In the genomic region with DNA sequence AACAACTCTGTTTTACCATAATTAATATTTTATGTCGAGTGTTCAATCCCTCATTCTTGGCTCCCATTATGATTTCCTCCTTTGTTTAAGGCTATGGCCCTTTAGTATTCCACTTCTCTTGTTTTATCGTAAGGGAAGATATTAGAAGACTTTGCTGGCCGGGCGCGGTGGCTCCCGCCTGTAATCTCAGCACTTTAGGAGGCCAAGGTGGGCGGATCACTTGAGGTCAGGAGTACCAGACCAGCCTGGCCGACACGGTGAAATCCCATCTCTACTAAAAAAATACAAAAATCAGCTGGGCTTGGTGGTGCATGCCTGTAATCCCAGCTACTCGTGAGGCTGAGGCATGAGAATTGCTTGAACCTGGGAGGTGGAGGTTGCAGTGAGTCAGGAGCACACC, we compare ENCODE assay signal across 9 cellular contexts. TPM values are rescaled to one million over a fixed set of nuclear protein-coding genes. Genes with fewer than 3 reads are reported as not detected.
DNase-seq lines count a peak whose midpoint lies in the region; ATAC-seq, FAIRE-seq and TF ChIP-seq lines count a peak whose summit lies in the region.
"Not testable (repeated sequence)": the region's sequence is repeated elsewhere in the genome, so short reads cannot be mapped to it uniquely, and the experiment has no call there.
"Had no signal": no experiment of that assay in that cellular context is flagged by ENCODE, and none has a peak within 500 bp of the region (broad histone marks: within the 10 kb centered on the region; RNA-seq: fewer than 3 reads in every experiment).

No MANE protein-coding gene starts in this region.

- WGBS in GM12878 (ENCODE audit: insufficient coverage, insufficient replicate concordance, low lambda C conversion rate, missing lambda C conversion rate), result 0% methylated on average over 10 of the region's 10 CpGs
- WGBS in heart right ventricle, 2 donors, result 93% methylated on average over 10 of the region's 10 CpGs; no CpG with 5 or more reads in 1 of the 2 donors

- H3K27ac Mint-ChIP-seq in CD14-positive monocyte (peak overlapping the region in 5 of 7 donors; percentile 91 to 99 (median 97)), naive B cell (peak overlapping the region; percentile 95 to 100 (median 100))
- H3K27ac Mint-ChIP-seq in stimulated activated naive B cell treated with anti-CD40 and anti-IgM and Interleukin-4, amounts not matched to agents 10 μg/mL and 1 μg/mL and 100 μg/mL, for 72 hours, result peak overlapping the region; percentile 100

- H3K9ac ChIP-seq in GM12878 (ENCODE audit: control insufficient read depth, insufficient read depth, low read length), result not testable (repeated sequence)

- not testable (repeated sequence) for H4K20me1 ChIP-seq in GM12878 (ENCODE audit: control insufficient read depth, insufficient read depth)

- not testable (repeated sequence) for TF ChIP-seq POLR2A in GM12892 (IDR thresholded peaks at IDR 0.05; ENCODE audit: low read depth, low read length); GM12878 (IDR thresholded peaks at IDR 0.05; ENCODE audit: low read depth, low read length)

- BruUV-seq in GM12878 (replicated peaks; lab: Mats Ljungman, UMichigan), result not testable (repeated sequence)

- H3K27ac ChIP-seq in GM12878 (ENCODE audit: control insufficient read depth, insufficient read depth), result peak overlapping the region; percentile 93
- H3K27ac ChIP-seq in heart right ventricle, result peak overlapping the region in 6 of 10 donors; percentile 40 to 93 (median 74)

- H3K4me2 ChIP-seq in GM12878 (ENCODE audit: control insufficient read depth, insufficient read depth), result peak overlapping the region; percentile 48; the same call in 1 of the 2 replicates

- CTCF ChIA-PET in GM12878 (lab: Yijun Ruan, JAX), result interaction anchor here (1.2 to 2.2 kb wide), 4 partner anchors 8 to 45 kb away, joined by 3 to 6 read pairs (median 5); no protein-coding TSS in a partner anchor

- H3K4me1 ChIP-seq in GM12878 (ENCODE audit: control insufficient read depth, insufficient read depth, low read length); heart right ventricle: not testable (repeated sequence)

- not testable (repeated sequence) for H2AFZ ChIP-seq in GM12878 (ENCODE audit: control insufficient read depth, low read depth, low read length)

- not testable (repeated sequence) for TF ChIP-seq CTCF in CD14-positive monocyte (IDR thresholded peaks at IDR 0.05); GM12878 (IDR thresholded peaks at IDR 0.05 in 2 of 3, conservative IDR thresholded peaks at IDR 0.05 in 1 of 3; ENCODE audit: control insufficient read depth in 2 of 3, extremely low read depth in 1 of 3, insufficient read depth in 1 of 3, low read depth in 3 of 3, low read length in 3 of 3); heart right ventricle (IDR thresholded peaks at IDR 0.05)

- intact Hi-C loops in CD14-positive monocyte (cut with micrococcal nuclease); GM12878 (cut with micrococcal nuclease; ENCODE audit: unreplicated experiment); heart right ventricle (cut with DNase I): not testable (repeated sequence)

- H3K9me3 Mint-ChIP-seq in CD14-positive monocyte; naive B cell; stimulated activated naive B cell treated with anti-CD40 and anti-IgM and Interleukin-4, amounts not matched to agents 10 μg/mL and 1 μg/mL and 100 μg/mL, for 72 hours: not testable (repeated sequence)

- in situ Hi-C loops in GM12878 (cut with MboI), result not testable (repeated sequence)

- ATAC-seq in GM12878; heart right ventricle; naive B cell (ENCODE audit: low read depth in 2 of 2); stimulated activated naive B cell treated with anti-CD40 and anti-IgM and Interleukin-4, amounts not matched to agents 10 μg/mL and 1 μg/mL and 100 μg/mL, for 72 hours (replicated peaks): not testable (repeated sequence)

- RAD21 ChIA-PET in GM12878 (lab: Charles Lee; ENCODE audit: unreplicated experiment), result interaction anchor here (1.0 kb wide), 1 partner anchor 151 kb away, joined by 5 read pairs; the partner anchor contains the start of gene HLA-DRA

- TF ChIP-seq EP300 in GM12878 (IDR thresholded peaks at IDR 0.05; ENCODE audit: borderline replicate concordance in 1 of 2, control insufficient read depth in 1 of 2, low read depth in 2 of 2, low read length in 2 of 2), result not testable (repeated sequence)

- peaks cover 35% of the 10 kb centered on the region for H3K79me2 ChIP-seq in GM12878 (ENCODE audit: control insufficient read depth, insufficient read depth, low read length)

- not testable (repeated sequence) for H3K4me3 ChIP-seq in GM12878, heart right ventricle

- not testable (repeated sequence) for H3K36me3 ChIP-seq in GM12878 (ENCODE audit: control insufficient read depth in 2 of 2, insufficient read depth in 2 of 2, low read length in 1 of 2); heart right ventricle

- not testable (repeated sequence) for TF ChIP-seq RAD21 in GM12878 (IDR thresholded peaks at IDR 0.05; ENCODE audit: insufficient read depth, low read depth, low read length)

- H3K9me3 ChIP-seq in GM12878 (replicated peaks; ENCODE audit: control insufficient read depth, insufficient read depth, low read length); heart right ventricle: not testable (repeated sequence)

- POLR2A ChIA-PET in GM12878 (lab: Charles Lee), result interaction anchor here (0.6 to 5.7 kb wide), 12 partner anchors 9 to 1685 kb away, joined by 3 to 77 read pairs (median 8); partner anchors contain the start of genes HLA-DQA1 and HLA-DRA

- H3K27me3 ChIP-seq in GM12878 (replicated peaks in 1 of 2; ENCODE audit: control insufficient read depth in 2 of 2, insufficient read depth in 2 of 2, low read length in 1 of 2); heart right ventricle: not testable (repeated sequence)

- H3K36me3 Mint-ChIP-seq in CD14-positive monocyte (peaks cover 22 to 34% of the 10 kb centered on the region in 2 donors), naive B cell (peaks cover 29 to 36% of the 10 kb centered on the region in 2 donors)
- peaks cover 24 to 40% of the 10 kb centered on the region in 2 donors for H3K36me3 Mint-ChIP-seq in stimulated activated naive B cell treated with anti-CD40 and anti-IgM and Interleukin-4, amounts not matched to agents 10 μg/mL and 1 μg/mL and 100 μg/mL, for 72 hours

- H3K4me3 Mint-ChIP-seq in CD14-positive monocyte, result not testable (repeated sequence)
- peak overlapping the region in 4 of 8 donors; percentile 80 to 99 (median 92) for H3K4me3 Mint-ChIP-seq in naive B cell
- peak overlapping the region in 1 of 2 donors; percentile 18 for H3K4me3 Mint-ChIP-seq in stimulated activated naive B cell treated with anti-CD40 and anti-IgM and Interleukin-4, amounts not matched to agents 10 μg/mL and 1 μg/mL and 100 μg/mL, for 72 hours

- peak; percentile 60 for FAIRE-seq in GM12892 (lab: Jason Lieb, UNC)
- FAIRE-seq in GM12878 (lab: Jason Lieb, UNC), result not testable (repeated sequence)

- DNase-seq in CD14-positive monocyte (ENCODE audit: low spot score); GM12892 (ENCODE audit: insufficient read length); GM12878 (ENCODE audit: low read depth, low spot score); heart right ventricle; naive B cell; stimulated activated naive B cell treated with anti-CD40 and anti-IgM and Interleukin-4, amounts not matched to agents 10 μg/mL and 1 μg/mL and 100 μg/mL, for 72 hours: not testable (repeated sequence)

- SMC1A ChIA-PET in GM12878 (lab: Charles Lee; ENCODE audit: uncharacterized antibody, unreplicated experiment), result interaction anchor here (0.9 to 4.7 kb wide), 7 partner anchors 8 to 107 kb away, joined by 3 to 23 read pairs (median 5); partner anchors contain the start of gene HLA-DQA1

- H3K27me3 Mint-ChIP-seq in CD14-positive monocyte (ENCODE audit: low read depth in 3 of 3); naive B cell; stimulated activated naive B cell treated with anti-CD40 and anti-IgM and Interleukin-4, amounts not matched to agents 10 μg/mL and 1 μg/mL and 100 μg/mL, for 72 hours: not testable (repeated sequence)

- peaks cover 50% of the 10 kb centered on the region for H3K4me1 Mint-ChIP-seq in CD14-positive monocyte
- peaks cover 39 to 56% (median 46%) of the 10 kb centered on the region in 3 donors for H3K4me1 Mint-ChIP-seq in naive B cell
- H3K4me1 Mint-ChIP-seq in stimulated activated naive B cell treated with anti-CD40 and anti-IgM and Interleukin-4, amounts not matched to agents 10 μg/mL and 1 μg/mL and 100 μg/mL, for 72 hours, result peaks cover 29 to 50% of the 10 kb centered on the region in 2 donors

RNA-seq across cellular contexts. Expression of gene HLA-DRB1, which starts 1.1 kb away (rescaled TPM):
- polyA plus RNA-seq in CD14-positive monocyte (1,000 to 10,000 TPM; 2,645 to 2,792 TPM), GM12878 (2011; rRNA removed) (684 and 1,082 TPM in 2 replicates), GM12878 (2014; fragmentation: Illumina TruSeq; extraction: Trizol) (462 and 549 TPM in 2 replicates), GM12878 (2014; fragmentation: Nextera tagmentation; extraction: Ambion mirVana) (100 to 1,000 TPM; 312 to 364 TPM), GM12878 (2014; rRNA removed) (623 and 640 TPM in 2 replicates), GM12878 (2016; fragmentation: Nextera tagmentation; extraction: Ambion mirVana) (100 to 1,000 TPM; 839 to 871 TPM), heart right ventricle (10 to 100 TPM; 28.8 to 83.7 TPM), naive B cell (ENCODE audit: low read depth in 6 of 6) (1,000 to 10,000 TPM; 2,451 to 5,170 (median 4,939) TPM)
- 896 TPM for polyA plus RNA-seq in GM12892 (2012; ENCODE audit: missing spikeins)
- 285 and 299 TPM in 2 replicates for total RNA-seq in GM12878 (2013; cell fraction: nucleolus; rRNA removed)
- total RNA-seq in GM12878 (2014; rRNA removed) (585 and 596 TPM in 2 replicates), GM12878 (2014; rRNA removed; fragmentation: Illumina TruSeq; extraction: Trizol) (543 and 546 TPM in 2 replicates), GM12878 (2021) (718 and 768 TPM in 2 replicates), heart right ventricle (100 to 1,000 TPM in 3 of 10 donors, 10 to 100 TPM in 7; 29.2 to 313 (median 76.4) TPM)
- 440 TPM for polyA plus RNA-seq in GM12878 (2011; ENCODE audit: low read depth)
- 1,851 and 2,227 TPM in 2 replicates for polyA plus RNA-seq in GM12878 (2011; cell fraction: cytosol; rRNA removed)
- polyA plus RNA-seq in GM12878 (2011; cell fraction: nucleus; rRNA removed), result 730 and 992 TPM in 2 replicates
- 697 and 802 TPM in 2 replicates for polyA plus RNA-seq in GM12878 (2012)
- polyA minus RNA-seq in GM12878 (2011; rRNA and poly(A)+ RNA removed), result 527 and 1,029 TPM in 2 replicates
- 229 and 257 TPM in 2 replicates for polyA minus RNA-seq in GM12878 (2011; cell fraction: cytosol; rRNA and poly(A)+ RNA removed)
- 78.9 and 81.7 TPM in 2 replicates for polyA minus RNA-seq in GM12878 (2011; cell fraction: nucleus; rRNA and poly(A)+ RNA removed)
- total RNA-seq: A673 had no signal
- polyA plus RNA-seq: AG04450, BJ had no signal

RNA-seq across cellular contexts. Expression of gene HLA-DQA1, which starts 46.5 kb away (rescaled TPM):
- polyA plus RNA-seq in CD14-positive monocyte (100 to 1,000 TPM in 1 of 2 donors, 10 to 100 TPM in 1; 98.1 to 191 TPM), GM12878 (2011; rRNA removed) (1,353 and 1,769 TPM in 2 replicates), GM12878 (2014; fragmentation: Illumina TruSeq; extraction: Trizol) (792 and 799 TPM in 2 replicates), GM12878 (2014; fragmentation: Nextera tagmentation; extraction: Ambion mirVana) (100 to 1,000 TPM; 327 to 423 TPM), GM12878 (2014; rRNA removed) (515 and 552 TPM in 2 replicates), GM12878 (2016; fragmentation: Nextera tagmentation; extraction: Ambion mirVana) (100 to 1,000 TPM; 289 to 291 TPM), heart right ventricle (1 to 10 TPM; 5.9 to 9.6 TPM), naive B cell (ENCODE audit: low read depth in 6 of 6) (1,000 to 10,000 TPM in 2 of 6 donors, 100 to 1,000 TPM in 4; 309 to 1,253 (median 783) TPM)
- polyA plus RNA-seq in GM12892 (2012; ENCODE audit: missing spikeins), result 1,511 TPM
- 554 and 568 TPM in 2 replicates for total RNA-seq in GM12878 (2013; cell fraction: nucleolus; rRNA removed)
- total RNA-seq in GM12878 (2014; rRNA removed) (395 and 433 TPM in 2 replicates), GM12878 (2014; rRNA removed; fragmentation: Illumina TruSeq; extraction: Trizol) (498 and 529 TPM in 2 replicates), GM12878 (2021) (664 and 712 TPM in 2 replicates), heart right ventricle (100 to 1,000 TPM in 1 of 10 donors, 10 to 100 TPM in 7, 1 to 10 TPM in 2; 1.3 to 136 (median 16.2) TPM)
- polyA plus RNA-seq in GM12878 (2011; ENCODE audit: low read depth), result 695 TPM
- polyA plus RNA-seq in GM12878 (2011; cell fraction: cytosol; rRNA removed), result 1,120 and 1,165 TPM in 2 replicates
- 377 and 747 TPM in 2 replicates for polyA plus RNA-seq in GM12878 (2011; cell fraction: nucleus; rRNA removed)
- polyA plus RNA-seq in GM12878 (2012), result 836 and 943 TPM in 2 replicates
- 1,376 and 1,606 TPM in 2 replicates for polyA minus RNA-seq in GM12878 (2011; rRNA and poly(A)+ RNA removed)
- polyA minus RNA-seq in GM12878 (2011; cell fraction: cytosol; rRNA and poly(A)+ RNA removed), result 271 and 297 TPM in 2 replicates
- 136 and 138 TPM in 2 replicates for polyA minus RNA-seq in GM12878 (2011; cell fraction: nucleus; rRNA and poly(A)+ RNA removed)
- total RNA-seq: A673 had no signal
- polyA plus RNA-seq: AG04450, BJ had no signal

Comparison
In these comparisons a context has a peak if more than half of its experiments do, and no peak if none do; other contexts are left out.
1. RNA of gene HLA-DQA1, which starts 46.5 kb away (polyA plus RNA-seq): 309 to 1,253 TPM in naive B cell, 289 to 1,769 TPM in GM12878 and 98.1 to 191 TPM in CD14-positive monocyte; 5.9 to 9.6 TPM in heart right ventricle; every median in the first group is over 4 times any median in the second.
2. Peak in every context shown above with its lines, with median percentiles within 50 percentile points of each other: H3K27ac Mint-ChIP-seq.